In genomic region chr11:3929232-3929631, GRCh38 we compare ENCODE assay signal across 17 cellular contexts.
DNase-seq lines count a peak whose midpoint lies in the region; ATAC-seq, FAIRE-seq and TF ChIP-seq lines count a peak whose summit lies in the region.
"Had no signal": no experiment of that assay in that cellular context is flagged by ENCODE, and none has a peak within 500 bp of the region (broad histone marks: within the 10 kb centered on the region; RNA-seq: fewer than 3 reads in every experiment).

No MANE protein-coding gene starts in this region.

- H3K79me2 ChIP-seq in astrocyte (ENCODE audit: insufficient read depth, low read length): no peaks in the 10 kb centered on the region

- no peaks in the 10 kb centered on the region for H3K9me3 ChIP-seq in right cardiac atrium (ENCODE audit: control insufficient read depth, low read length)
- H3K9me3 ChIP-seq in astrocyte (ENCODE audit: insufficient read depth, low read depth, low read length): no peaks in the 10 kb centered on the region
- no peaks in the 10 kb centered on the region for H3K9me3 ChIP-seq in ascending aorta

- ATAC-seq in Right ventricle myocardium superior (ENCODE audit: poor library complexity): peak; percentile 39
- no peak for ATAC-seq in right cardiac atrium
- no peak for ATAC-seq in memory B cell (ENCODE audit: low read depth)
- ATAC-seq in stimulated activated memory B cell treated with anti-CD40 and anti-IgM and Interleukin-4, amounts not matched to agents 10 μg/mL and 1 μg/mL and 100 μg/mL, for 72 hours: no peak
- ATAC-seq: activated CD4-positive, CD25-positive, alpha-beta regulatory T cell treated with anti-CD3 and anti-CD28 coated beads, Interleukin-2, amount 50 U/mL, for 24 hours; natural killer cell had no signal

- no peak overlapping the region for H3K4me3 Mint-ChIP-seq in astrocyte (ENCODE audit: unreplicated experiment)
- no peak overlapping the region for H3K4me3 Mint-ChIP-seq in memory B cell
- no peak overlapping the region for H3K4me3 Mint-ChIP-seq in stimulated activated memory B cell treated with anti-CD40 and anti-IgM and Interleukin-4, amounts not matched to agents 10 μg/mL and 1 μg/mL and 100 μg/mL, for 72 hours
- H3K4me3 Mint-ChIP-seq: natural killer cell; T-helper 2 cell treated with Interferon-gamma antibody and Interleukin-4, amounts not matched to agents 5 μg/mL and 100 μg/mL, for 36 hours had no signal

- H3K27me3 Mint-ChIP-seq in astrocyte (ENCODE audit: low read depth, unreplicated experiment): no peaks in the 10 kb centered on the region
- no peaks in the 10 kb centered on the region for H3K27me3 Mint-ChIP-seq in memory B cell
- no peaks in the 10 kb centered on the region for H3K27me3 Mint-ChIP-seq in stimulated activated memory B cell treated with anti-CD40 and anti-IgM and Interleukin-4, amounts not matched to agents 10 μg/mL and 1 μg/mL and 100 μg/mL, for 72 hours

- H3K27ac Mint-ChIP-seq in astrocyte (ENCODE audit: unreplicated experiment) (no peak overlapping the region), memory B cell (peak overlapping the region; percentile 87)
- peak overlapping the region; percentile 85 for H3K27ac Mint-ChIP-seq in stimulated activated memory B cell treated with anti-CD40 and anti-IgM and Interleukin-4, amounts not matched to agents 10 μg/mL and 1 μg/mL and 100 μg/mL, for 72 hours
- H3K27ac Mint-ChIP-seq: natural killer cell; T-helper 2 cell treated with Interferon-gamma antibody and Interleukin-4, amounts not matched to agents 5 μg/mL and 100 μg/mL, for 36 hours had no signal

- H3K9me3 Mint-ChIP-seq in astrocyte (ENCODE audit: unreplicated experiment) (no peaks in the 10 kb centered on the region), memory B cell (no peaks in the 10 kb centered on the region)
- H3K9me3 Mint-ChIP-seq in stimulated activated memory B cell treated with anti-CD40 and anti-IgM and Interleukin-4, amounts not matched to agents 10 μg/mL and 1 μg/mL and 100 μg/mL, for 72 hours: no peaks in the 10 kb centered on the region
- H3K9me3 Mint-ChIP-seq: natural killer cell; T-helper 2 cell treated with Interferon-gamma antibody and Interleukin-4, amounts not matched to agents 5 μg/mL and 100 μg/mL, for 36 hours had no signal

- peaks cover 7% of the 10 kb centered on the region for H3K36me3 Mint-ChIP-seq in astrocyte (ENCODE audit: low read depth, unreplicated experiment)
- peaks cover 5% of the 10 kb centered on the region for H3K36me3 Mint-ChIP-seq in memory B cell
- no peaks in the 10 kb centered on the region for H3K36me3 Mint-ChIP-seq in stimulated activated memory B cell treated with anti-CD40 and anti-IgM and Interleukin-4, amounts not matched to agents 10 μg/mL and 1 μg/mL and 100 μg/mL, for 72 hours
- H3K36me3 Mint-ChIP-seq: natural killer cell had no signal

- H3K4me3 ChIP-seq in right cardiac atrium (ENCODE audit: low read length) (no peak overlapping the region), astrocyte (ENCODE audit: insufficient read depth, low read depth, low read length) (no peak overlapping the region), ascending aorta (no peak overlapping the region)

- H3K4me1 Mint-ChIP-seq in astrocyte (ENCODE audit: low read depth, unreplicated experiment): peaks cover 14% of the 10 kb centered on the region
- peaks cover 26% of the 10 kb centered on the region for H3K4me1 Mint-ChIP-seq in memory B cell
- H3K4me1 Mint-ChIP-seq in stimulated activated memory B cell treated with anti-CD40 and anti-IgM and Interleukin-4, amounts not matched to agents 10 μg/mL and 1 μg/mL and 100 μg/mL, for 72 hours: peaks cover 41% of the 10 kb centered on the region

- H3K9ac ChIP-seq in astrocyte (ENCODE audit: low read length): no peak overlapping the region

- H3K27ac ChIP-seq in right cardiac atrium (ENCODE audit: low read length) (no peak overlapping the region), astrocyte (ENCODE audit: low read depth, low read length) (no peak overlapping the region), ascending aorta (no peak overlapping the region)

- no peak overlapping the region for H2AFZ ChIP-seq in astrocyte (ENCODE audit: low read depth, low read length)

- TF ChIP-seq CTCF in astrocyte (IDR thresholded peaks at IDR 0.05; ENCODE audit: insufficient read depth, low read depth, low read length) (no peak), ascending aorta (IDR thresholded peaks at IDR 0.05) (no peak)

- DNase-seq in Right ventricle myocardium superior: no peak
- no peak for DNase-seq in right cardiac atrium
- peak; percentile 62 for DNase-seq in astrocyte (ENCODE audit: low read depth)
- no peak for DNase-seq in memory B cell (ENCODE audit: low spot score in 2 of 2)
- no peak for DNase-seq in Ammon's horn (ENCODE audit: low spot score)
- DNase-seq in ascending aorta (ENCODE audit: low spot score in 2 of 2): no peak
- no peak for DNase-seq in activated CD8-positive, alpha-beta memory T cell treated with anti-CD3 and anti-CD28 coated beads for 24 hours
- DNase-seq: ACHN; activated naive CD4-positive, alpha-beta T cell treated with anti-CD3 and anti-CD28 coated beads, Interleukin-2, amount 50 U/mL, for 16 hours; effector CD4-positive, alpha-beta T cell; natural killer cell; NCI-H2227 treated with DMSO at 0.1 percent for 48 hours; SHP77 treated with DMSO at 0.1 percent for 48 hours had no signal

- 60% methylated on average over 1 of the region's 1 CpG for WGBS in right cardiac atrium

- no peak overlapping the region for H3K4me2 ChIP-seq in astrocyte (ENCODE audit: low read length)

- H3K27me3 ChIP-seq in right cardiac atrium (ENCODE audit: control insufficient read depth, insufficient read depth): no peaks in the 10 kb centered on the region
- H3K27me3 ChIP-seq in astrocyte (ENCODE audit: insufficient read depth, low read length): no peaks in the 10 kb centered on the region
- H3K27me3 ChIP-seq in ascending aorta: no peaks in the 10 kb centered on the region

- no peak for FAIRE-seq in astrocyte (lab: Jason Lieb, UNC)
- FAIRE-seq: bronchial epithelial cell had no signal

- intact Hi-C loops in Right ventricle myocardium superior (cut with DNase I) (no loop called here), right cardiac atrium (cut with DNase I) (no loop called here), ascending aorta (cut with DNase I) (no loop called here)

- H3K4me1 ChIP-seq in right cardiac atrium (ENCODE audit: control insufficient read depth, insufficient read depth, low read length): peaks cover 8% of the 10 kb centered on the region
- no peaks in the 10 kb centered on the region for H3K4me1 ChIP-seq in astrocyte (ENCODE audit: insufficient read depth, low read length)
- peaks cover 0 to 9% of the 10 kb centered on the region in 2 donors for H3K4me1 ChIP-seq in ascending aorta

- no peaks in the 10 kb centered on the region for H4K20me1 ChIP-seq in astrocyte (ENCODE audit: insufficient read depth, low read length)

- H3K36me3 ChIP-seq in astrocyte (ENCODE audit: insufficient read depth, low read length): no peaks in the 10 kb centered on the region
- no peaks in the 10 kb centered on the region for H3K36me3 ChIP-seq in ascending aorta
